19 cellular contexts compared by ENCODE assay signal in the genomic region with DNA sequence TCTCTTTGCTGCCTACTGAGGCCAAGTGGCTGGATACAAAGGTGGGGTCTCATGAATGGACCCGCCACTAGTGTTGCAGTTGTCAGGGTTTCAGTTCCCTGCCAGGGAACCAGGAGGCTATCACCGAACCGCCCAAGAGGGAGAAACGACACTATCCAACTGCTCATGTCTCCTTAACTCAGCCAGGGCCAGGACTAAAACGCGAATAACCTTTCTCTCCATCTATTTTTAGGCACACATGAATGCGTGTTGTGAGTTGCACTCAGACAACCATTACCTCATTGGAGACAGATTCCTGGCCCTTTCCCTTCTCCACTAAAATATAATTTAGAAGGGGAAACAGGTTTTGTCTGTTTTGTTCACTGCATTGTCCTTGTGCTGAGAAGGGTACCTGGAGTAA.
"Had no signal": no experiment of that assay in that cellular context is flagged by ENCODE, and none has a peak within 500 bp of the region (broad histone marks: within the 10 kb centered on the region; RNA-seq: fewer than 3 reads in every experiment).

No MANE protein-coding gene starts in this region.

- ATAC-seq: left colon; left lung; natural killer cell; right cardiac atrium; sciatic nerve; stimulated activated naive B cell treated with anti-CD40 and anti-IgM and Interleukin-4, amounts not matched to agents 10 μg/mL and 1 μg/mL and 100 μg/mL, for 72 hours had no signal

- DNase-seq: hypothalamus; immature natural killer cell; kidney; left colon; left lung; mesendoderm; naive B cell; natural killer cell; nephron progenitor cell; ovary; right cardiac atrium; stimulated activated CD4-positive, alpha-beta T cell treated with anti-CD3 and anti-CD28 coated beads, Interleukin-12 subunit alpha, Interleukin-12 subunit beta, amount 100 ng/mL, for 4 hours; stimulated activated CD4-positive, alpha-beta T cell treated with anti-CD3 and anti-CD28 coated beads, Interleukin-15, amount 100 ng/mL, for 24 hours; stimulated activated CD4-positive, alpha-beta T cell treated with anti-CD3 and anti-CD28 coated beads, Interleukin-2, amount 100 ng/mL, for 24 hours; stimulated activated CD4-positive, alpha-beta T cell treated with anti-CD3 and anti-CD28 coated beads, Interleukin-4, amount 100 ng/mL, for 1 hour; stimulated activated naive B cell treated with anti-CD40 and anti-IgM and Interleukin-4, amounts not matched to agents 10 μg/mL and 1 μg/mL and 100 μg/mL, for 72 hours; tibial artery; uterus had no signal
